In genomic region chr4:2906218-2906617, GRCh38 we compare ENCODE assay signal across 20 cellular contexts. TPM values are rescaled to one million over a fixed set of nuclear protein-coding genes. Genes with fewer than 3 reads are reported as not detected.
DNase-seq lines count a peak whose midpoint lies in the region; ATAC-seq, FAIRE-seq and TF ChIP-seq lines count a peak whose summit lies in the region.
"Had no signal": no experiment of that assay in that cellular context is flagged by ENCODE, and none has a peak within 500 bp of the region (broad histone marks: within the 10 kb centered on the region; RNA-seq: fewer than 3 reads in every experiment).

No MANE protein-coding gene starts in this region.

- ATAC-seq in CD4-positive, alpha-beta T cell (ENCODE audit: poor library complexity): peak; percentile 29
- ATAC-seq in activated CD8-positive, alpha-beta T cell treated with anti-CD3 and anti-CD28 coated beads for 36 hours: peak; percentile 10
- ATAC-seq in GM19463 (IDR thresholded peaks at IDR 0.05; ENCODE audit: unreplicated experiment) (no peak), GM19035 (IDR thresholded peaks at IDR 0.05; ENCODE audit: unreplicated experiment) (no peak)
- ATAC-seq: foreskin keratinocyte; K562; left ventricle myocardium superior; psoas muscle; stimulated activated memory B cell treated with anti-CD40 and anti-IgM and Interleukin-4, amounts not matched to agents 10 μg/mL and 1 μg/mL and 100 μg/mL, for 72 hours had no signal

- no peaks in the 10 kb centered on the region for H3K9me3 ChIP-seq in CD4-positive, alpha-beta T cell (ENCODE audit: control insufficient read depth, low read length)
- H3K9me3 ChIP-seq in kidney (ENCODE audit: control insufficient read depth in 1 of 2, low read length in 2 of 2): no peaks in the 10 kb centered on the region
- H3K9me3 ChIP-seq: Peyer's patch, psoas muscle, thyroid gland had no signal

- no peak for FAIRE-seq in kidney (lab: Jason Lieb, UNC)
- FAIRE-seq: astrocyte, K562 had no signal

- POLR2A ChIA-PET in CD4-positive, alpha-beta T cell (lab: Charles Lee): no interaction called here
- POLR2A ChIA-PET in activated CD8-positive, alpha-beta T cell treated with anti-CD3 and anti-CD28 coated beads for 36 hours (lab: Charles Lee): no interaction called here

- H3K9me3 Mint-ChIP-seq in CD4-positive, alpha-beta T cell: no peaks in the 10 kb centered on the region
- no peaks in the 10 kb centered on the region for H3K9me3 Mint-ChIP-seq in activated CD8-positive, alpha-beta T cell treated with anti-CD3 and anti-CD28 coated beads for 36 hours
- H3K9me3 Mint-ChIP-seq: neural progenitor cell; stimulated activated memory B cell treated with anti-CD40 and anti-IgM and Interleukin-4, amounts not matched to agents 10 μg/mL and 1 μg/mL and 100 μg/mL, for 72 hours had no signal

- H3K27me3 Mint-ChIP-seq in CD4-positive, alpha-beta T cell: no peaks in the 10 kb centered on the region
- H3K27me3 Mint-ChIP-seq in activated CD8-positive, alpha-beta T cell treated with anti-CD3 and anti-CD28 coated beads for 36 hours: no peaks in the 10 kb centered on the region
- H3K27me3 Mint-ChIP-seq: stimulated activated memory B cell treated with anti-CD40 and anti-IgM and Interleukin-4, amounts not matched to agents 10 μg/mL and 1 μg/mL and 100 μg/mL, for 72 hours had no signal

- intact Hi-C loops in CD4-positive, alpha-beta T cell (cut with DNase I, micrococcal nuclease): loop anchor here in 1 of 2 experiments (5.0 kb wide), 1 partner anchor 54 kb away; no protein-coding TSS in a partner anchor
- intact Hi-C loops in activated CD8-positive, alpha-beta T cell treated with anti-CD3 and anti-CD28 coated beads for 36 hours (cut with micrococcal nuclease): no loop called here
- intact Hi-C loops in kidney (cut with DNase I): no loop called here

- no peaks in the 10 kb centered on the region for H3K4me1 ChIP-seq in kidney (ENCODE audit: control insufficient read depth in 1 of 2, insufficient read depth in 1 of 2, low read depth in 1 of 2, low read length in 2 of 2)
- H3K4me1 ChIP-seq: foreskin keratinocyte, neural progenitor cell, psoas muscle, thyroid gland had no signal

- H3K36me3 ChIP-seq in kidney (ENCODE audit: control insufficient read depth in 1 of 2, insufficient read depth in 2 of 2, low read length in 2 of 2): peaks cover 64 to 79% of the 10 kb centered on the region in 2 donors
- H3K36me3 ChIP-seq: neural progenitor cell had no signal

- H3K36me3 Mint-ChIP-seq in CD4-positive, alpha-beta T cell (ENCODE audit: low read depth): peaks cover 94% of the 10 kb centered on the region
- H3K36me3 Mint-ChIP-seq in activated CD8-positive, alpha-beta T cell treated with anti-CD3 and anti-CD28 coated beads for 36 hours (ENCODE audit: low read depth): peaks cover 49% of the 10 kb centered on the region

- peak overlapping the region; percentile 81 for H3K27ac Mint-ChIP-seq in CD4-positive, alpha-beta T cell
- peak overlapping the region; percentile 80 for H3K27ac Mint-ChIP-seq in activated CD8-positive, alpha-beta T cell treated with anti-CD3 and anti-CD28 coated beads for 36 hours
- H3K27ac Mint-ChIP-seq: neural progenitor cell; stimulated activated memory B cell treated with anti-CD40 and anti-IgM and Interleukin-4, amounts not matched to agents 10 μg/mL and 1 μg/mL and 100 μg/mL, for 72 hours had no signal

- H3K4me3 ChIP-seq in kidney (ENCODE audit: low read length in 2 of 2): no peak overlapping the region
- H3K4me3 ChIP-seq: K562, neural progenitor cell, Peyer's patch, psoas muscle, thyroid gland had no signal

- H3K4me1 Mint-ChIP-seq in CD4-positive, alpha-beta T cell (ENCODE audit: low read depth): peaks cover 26% of the 10 kb centered on the region
- peaks cover 33% of the 10 kb centered on the region for H3K4me1 Mint-ChIP-seq in activated CD8-positive, alpha-beta T cell treated with anti-CD3 and anti-CD28 coated beads for 36 hours (ENCODE audit: low read depth)
- H3K4me1 Mint-ChIP-seq: neural progenitor cell had no signal

- H3K27ac ChIP-seq in 22Rv1: 0 out of 2 replicates have a peak overlapping the region, but pooled peaks have one; percentile 68
- no peak overlapping the region for H3K27ac ChIP-seq in CD4-positive, alpha-beta T cell (ENCODE audit: low read depth, low read length)
- H3K27ac ChIP-seq in kidney (ENCODE audit: low read depth in 2 of 2, low read length in 2 of 2): no peak overlapping the region
- H3K27ac ChIP-seq: foreskin keratinocyte, neural progenitor cell, Peyer's patch, psoas muscle, thyroid gland had no signal

- no peak for TF ChIP-seq CTCF in 22Rv1 (IDR thresholded peaks at IDR 0.05)
- TF ChIP-seq CTCF in CD4-positive, alpha-beta T cell (IDR thresholded peaks at IDR 0.05): no peak
- TF ChIP-seq CTCF in activated CD8-positive, alpha-beta T cell treated with anti-CD3 and anti-CD28 coated beads for 36 hours (IDR thresholded peaks at IDR 0.05): no peak
- no peak for TF ChIP-seq CTCF in kidney (IDR thresholded peaks at IDR 0.05; ENCODE audit: borderline replicate concordance, extremely low read depth, insufficient read depth)

- H3K4me3 Mint-ChIP-seq in CD4-positive, alpha-beta T cell: no peak overlapping the region
- no peak overlapping the region for H3K4me3 Mint-ChIP-seq in activated CD8-positive, alpha-beta T cell treated with anti-CD3 and anti-CD28 coated beads for 36 hours
- H3K4me3 Mint-ChIP-seq: neural progenitor cell; stimulated activated memory B cell treated with anti-CD40 and anti-IgM and Interleukin-4, amounts not matched to agents 10 μg/mL and 1 μg/mL and 100 μg/mL, for 72 hours had no signal

- H3K9ac ChIP-seq in kidney (ENCODE audit: low read length in 2 of 2): no peak overlapping the region
- H3K9ac ChIP-seq: neural progenitor cell had no signal

- no peak for DNase-seq in CD4-positive, alpha-beta T cell
- no peak for DNase-seq in activated CD8-positive, alpha-beta T cell treated with anti-CD3 and anti-CD28 coated beads for 36 hours
- DNase-seq in kidney: peak; percentile 34
- DNase-seq in NK-92 treated with Interleukin-12 subunit alpha and Interleukin-12 subunit beta, amount 100 ng/mL, for 24 hours (lab: John Stamatoyannopoulos, UW): no peak
- DNase-seq: activated effector memory CD4-positive, alpha-beta T cell treated with Interleukin-2 at 50 U/mL for 16 hours; foreskin keratinocyte; HCEC 1CT; left ventricle myocardium superior; NCI-H1436; NCI-H510A treated with DMSO at 0.1 percent for 48 hours; Peyer's patch; psoas muscle; thyroid gland had no signal

- H3K27me3 ChIP-seq in CD4-positive, alpha-beta T cell (ENCODE audit: control insufficient read depth, insufficient read depth, low read length): no peaks in the 10 kb centered on the region
- H3K27me3 ChIP-seq: foreskin keratinocyte, neural progenitor cell, Peyer's patch, thyroid gland had no signal

- CTCF ChIA-PET in CD4-positive, alpha-beta T cell (lab: Charles Lee): interaction anchor here (1.1 kb wide), 1 partner anchor 18 kb away, joined by 3 read pairs; no protein-coding TSS in a partner anchor
- CTCF ChIA-PET in activated CD8-positive, alpha-beta T cell treated with anti-CD3 and anti-CD28 coated beads for 36 hours (lab: Charles Lee): interaction anchor here (1.2 kb wide), 1 partner anchor 17 kb away, joined by 4 read pairs; no protein-coding TSS in a partner anchor

RNA-seq across cellular contexts. Expression of gene NOP14, which starts 57.0 kb away (rescaled TPM):
- 10 to 100 TPM; 21.8 TPM for total RNA-seq in CD4-positive, alpha-beta T cell
- 10 to 100 TPM; 76.8 to 77.3 TPM for total RNA-seq in activated CD8-positive, alpha-beta T cell treated with anti-CD3 and anti-CD28 coated beads for 36 hours
- total RNA-seq in kidney: 22.0 TPM
- 15.1 TPM for polyA plus RNA-seq in kidney (ENCODE audit: insufficient read depth, low read depth, low replicate concordance)

RNA-seq across cellular contexts. Expression of gene GRK4, which starts 57.2 kb away (rescaled TPM):
- total RNA-seq in CD4-positive, alpha-beta T cell: 1 to 10 TPM; 1.2 to 1.8 TPM
- total RNA-seq in activated CD8-positive, alpha-beta T cell treated with anti-CD3 and anti-CD28 coated beads for 36 hours: 1 to 10 TPM; 2.8 to 3.0 TPM
- total RNA-seq in kidney: 4.3 TPM
- 4.3 TPM for polyA plus RNA-seq in kidney (ENCODE audit: insufficient read depth, low read depth, low replicate concordance)

Comparison
In these comparisons a context has a peak if more than half of its experiments do, and no peak if none do; other contexts are left out.
1. ATAC-seq: peak in CD4-positive, alpha-beta T cell (single experiment) and activated CD8-positive, alpha-beta T cell treated with anti-CD3 and anti-CD28 coated beads for 36 hours (single experiment); none in GM19463 (single experiment) and GM19035 (single experiment).